7 cellular contexts compared by ENCODE assay signal in the genomic region with DNA sequence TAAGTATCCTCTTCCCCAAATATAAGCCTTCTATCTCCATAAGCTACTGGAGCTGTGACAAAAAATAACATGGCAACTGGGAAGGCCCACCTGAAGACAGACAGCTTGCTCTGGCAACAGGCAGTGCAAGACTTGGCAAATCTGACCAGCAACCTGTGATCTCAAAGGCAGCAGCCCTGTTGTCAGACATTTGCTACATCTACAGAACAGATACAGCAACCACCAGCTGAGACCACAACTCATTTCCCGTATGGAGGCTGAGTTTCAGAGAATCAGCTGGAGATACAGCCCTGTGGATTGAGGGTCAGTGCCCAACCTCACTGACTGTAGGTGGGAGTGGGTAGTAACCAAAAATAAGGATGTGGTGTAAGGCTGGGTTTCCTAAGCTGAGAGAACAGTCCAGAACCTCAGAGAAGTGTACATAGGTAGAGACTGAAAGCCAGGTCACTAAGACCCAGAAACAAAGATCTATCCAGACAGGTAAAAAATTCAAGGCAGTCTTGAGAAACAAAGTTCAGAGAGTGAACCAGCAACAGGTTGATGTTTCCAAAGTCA. TPM values are rescaled to one million over a fixed set of nuclear protein-coding genes. Genes with fewer than 3 reads are reported as not detected.
DNase-seq lines count a peak whose midpoint lies in the region; ATAC-seq and TF ChIP-seq lines count a peak whose summit lies in the region.
"Not testable (repeated sequence)": the region's sequence is repeated elsewhere in the genome, so short reads cannot be mapped to it uniquely, and the experiment has no call there.

No MANE protein-coding gene starts in this region.

- CTCF ChIA-PET in activated CD4-positive, alpha-beta T cell treated with anti-CD3 and anti-CD28 coated beads for 36 hours (lab: Charles Lee); activated CD8-positive, alpha-beta memory T cell treated with anti-CD3 and anti-CD28 coated beads, Interleukin-2, amount 10 ng/mL, durations not matched to agents 7 days and 5 days (lab: Charles Lee); naive thymus-derived CD4-positive, alpha-beta T cell (lab: Charles Lee): not testable (repeated sequence)

- POLR2A ChIA-PET in activated CD4-positive, alpha-beta T cell treated with anti-CD3 and anti-CD28 coated beads for 36 hours (lab: Charles Lee); naive thymus-derived CD4-positive, alpha-beta T cell (lab: Charles Lee): not testable (repeated sequence)

- TF ChIP-seq CTCF in DND-41 (IDR thresholded peaks at IDR 0.05; ENCODE audit: borderline replicate concordance, extremely low read depth, low read length, poor library complexity, severe bottlenecking), result not testable (repeated sequence)

- H3K4me3 ChIP-seq in DND-41 (ENCODE audit: low read depth in 1 of 2, low read length in 2 of 2); naive thymus-derived CD4-positive, alpha-beta T cell (ENCODE audit: low read length): not testable (repeated sequence)

- H3K4me1 Mint-ChIP-seq in activated CD4-positive, alpha-beta T cell treated with anti-CD3 and anti-CD28 coated beads for 36 hours; activated CD8-positive, alpha-beta memory T cell treated with anti-CD3 and anti-CD28 coated beads, Interleukin-2, amount 10 ng/mL, durations not matched to agents 7 days and 5 days; naive thymus-derived CD4-positive, alpha-beta T cell; stimulated activated memory B cell treated with anti-CD40 and anti-IgM and Interleukin-4, amounts not matched to agents 10 μg/mL and 1 μg/mL and 100 μg/mL, for 72 hours; stimulated activated naive CD8-positive, alpha-beta T cell treated with anti-CD3 and anti-CD28 coated beads, Interleukin-15, amount 100 ng/mL, for 72 hours: not testable (repeated sequence)

- not testable (repeated sequence) for H3K27me3 ChIP-seq in DND-41 (ENCODE audit: insufficient read depth, low read length, poor library complexity); naive thymus-derived CD4-positive, alpha-beta T cell (ENCODE audit: control insufficient read depth in 2 of 2, insufficient read depth in 2 of 2, low read length in 2 of 2)

- not testable (repeated sequence) for H3K9me3 ChIP-seq in DND-41 (ENCODE audit: insufficient read depth, low read length, severe bottlenecking); naive thymus-derived CD4-positive, alpha-beta T cell (ENCODE audit: control insufficient read depth in 2 of 3, low read length in 3 of 3)

- H3K9ac ChIP-seq in DND-41 (ENCODE audit: low read depth, low read length), result not testable (repeated sequence)

- H2AFZ ChIP-seq in DND-41 (ENCODE audit: low read depth, low read length), result not testable (repeated sequence)

- not testable (repeated sequence) for H3K9me3 Mint-ChIP-seq in activated CD4-positive, alpha-beta T cell treated with anti-CD3 and anti-CD28 coated beads for 36 hours (ENCODE audit: low read depth); activated CD8-positive, alpha-beta memory T cell treated with anti-CD3 and anti-CD28 coated beads, Interleukin-2, amount 10 ng/mL, durations not matched to agents 7 days and 5 days (ENCODE audit: low read depth); activated naive CD4-positive, alpha-beta T cell treated with anti-CD3 and anti-CD28 coated beads, Interleukin-2, amount 50 U/mL, for 72 hours; naive thymus-derived CD4-positive, alpha-beta T cell; stimulated activated memory B cell treated with anti-CD40 and anti-IgM and Interleukin-4, amounts not matched to agents 10 μg/mL and 1 μg/mL and 100 μg/mL, for 72 hours; stimulated activated naive CD8-positive, alpha-beta T cell treated with anti-CD3 and anti-CD28 coated beads, Interleukin-15, amount 100 ng/mL, for 72 hours

- intact Hi-C loops in activated CD4-positive, alpha-beta T cell treated with anti-CD3 and anti-CD28 coated beads for 36 hours (cut with DNase I, micrococcal nuclease); naive thymus-derived CD4-positive, alpha-beta T cell (cut with micrococcal nuclease): not testable (repeated sequence)

- H3K36me3 Mint-ChIP-seq in activated CD4-positive, alpha-beta T cell treated with anti-CD3 and anti-CD28 coated beads for 36 hours (ENCODE audit: low read depth); activated CD8-positive, alpha-beta memory T cell treated with anti-CD3 and anti-CD28 coated beads, Interleukin-2, amount 10 ng/mL, durations not matched to agents 7 days and 5 days; activated naive CD4-positive, alpha-beta T cell treated with anti-CD3 and anti-CD28 coated beads, Interleukin-2, amount 50 U/mL, for 72 hours; naive thymus-derived CD4-positive, alpha-beta T cell; stimulated activated memory B cell treated with anti-CD40 and anti-IgM and Interleukin-4, amounts not matched to agents 10 μg/mL and 1 μg/mL and 100 μg/mL, for 72 hours: not testable (repeated sequence)

- H3K36me3 ChIP-seq in DND-41 (ENCODE audit: insufficient read depth, low read length); naive thymus-derived CD4-positive, alpha-beta T cell (ENCODE audit: control insufficient read depth in 2 of 3, insufficient read depth in 3 of 3, low read length in 3 of 3): not testable (repeated sequence)

- H3K79me2 ChIP-seq in DND-41 (ENCODE audit: insufficient read depth, low read length), result not testable (repeated sequence)

- not testable (repeated sequence) for H3K4me1 ChIP-seq in DND-41 (ENCODE audit: insufficient read depth, low read length); naive thymus-derived CD4-positive, alpha-beta T cell (ENCODE audit: control insufficient read depth in 2 of 2, insufficient read depth in 2 of 2, low read length in 2 of 2)

- not testable (repeated sequence) for H3K27ac Mint-ChIP-seq in activated CD4-positive, alpha-beta T cell treated with anti-CD3 and anti-CD28 coated beads for 36 hours; activated CD8-positive, alpha-beta memory T cell treated with anti-CD3 and anti-CD28 coated beads, Interleukin-2, amount 10 ng/mL, durations not matched to agents 7 days and 5 days; activated naive CD4-positive, alpha-beta T cell treated with anti-CD3 and anti-CD28 coated beads, Interleukin-2, amount 50 U/mL, for 72 hours; naive thymus-derived CD4-positive, alpha-beta T cell; stimulated activated memory B cell treated with anti-CD40 and anti-IgM and Interleukin-4, amounts not matched to agents 10 μg/mL and 1 μg/mL and 100 μg/mL, for 72 hours; stimulated activated naive CD8-positive, alpha-beta T cell treated with anti-CD3 and anti-CD28 coated beads, Interleukin-15, amount 100 ng/mL, for 72 hours

- H3K27me3 Mint-ChIP-seq in activated CD4-positive, alpha-beta T cell treated with anti-CD3 and anti-CD28 coated beads for 36 hours; activated CD8-positive, alpha-beta memory T cell treated with anti-CD3 and anti-CD28 coated beads, Interleukin-2, amount 10 ng/mL, durations not matched to agents 7 days and 5 days; naive thymus-derived CD4-positive, alpha-beta T cell; stimulated activated memory B cell treated with anti-CD40 and anti-IgM and Interleukin-4, amounts not matched to agents 10 μg/mL and 1 μg/mL and 100 μg/mL, for 72 hours; stimulated activated naive CD8-positive, alpha-beta T cell treated with anti-CD3 and anti-CD28 coated beads, Interleukin-15, amount 100 ng/mL, for 72 hours: not testable (repeated sequence)

- H3K4me3 Mint-ChIP-seq in activated CD4-positive, alpha-beta T cell treated with anti-CD3 and anti-CD28 coated beads for 36 hours; activated CD8-positive, alpha-beta memory T cell treated with anti-CD3 and anti-CD28 coated beads, Interleukin-2, amount 10 ng/mL, durations not matched to agents 7 days and 5 days; naive thymus-derived CD4-positive, alpha-beta T cell; stimulated activated memory B cell treated with anti-CD40 and anti-IgM and Interleukin-4, amounts not matched to agents 10 μg/mL and 1 μg/mL and 100 μg/mL, for 72 hours; stimulated activated naive CD8-positive, alpha-beta T cell treated with anti-CD3 and anti-CD28 coated beads, Interleukin-15, amount 100 ng/mL, for 72 hours: not testable (repeated sequence)

- ATAC-seq in DND-41 (ENCODE audit: insufficient read depth, low read depth), result peak; percentile 66
- ATAC-seq in activated CD4-positive, alpha-beta T cell treated with anti-CD3 and anti-CD28 coated beads for 36 hours, result peak; percentile 49
- ATAC-seq in activated CD8-positive, alpha-beta memory T cell treated with anti-CD3 and anti-CD28 coated beads, Interleukin-2, amount 10 ng/mL, durations not matched to agents 7 days and 5 days, result peak; percentile 77
- peak; percentile 38 to 43 for ATAC-seq in activated naive CD4-positive, alpha-beta T cell treated with anti-CD3 and anti-CD28 coated beads, Interleukin-2, amount 50 U/mL, for 72 hours
- ATAC-seq in naive thymus-derived CD4-positive, alpha-beta T cell, result peak; percentile 32
- peak; percentile 44 for ATAC-seq in stimulated activated memory B cell treated with anti-CD40 and anti-IgM and Interleukin-4, amounts not matched to agents 10 μg/mL and 1 μg/mL and 100 μg/mL, for 72 hours
- ATAC-seq in stimulated activated naive CD8-positive, alpha-beta T cell treated with anti-CD3 and anti-CD28 coated beads, Interleukin-15, amount 100 ng/mL, for 72 hours, result peak; percentile 86

- H4K20me1 ChIP-seq in DND-41 (ENCODE audit: insufficient read depth, low read length), result not testable (repeated sequence)

- DNase-seq in DND-41; activated CD4-positive, alpha-beta T cell treated with anti-CD3 and anti-CD28 coated beads for 36 hours; activated CD8-positive, alpha-beta memory T cell treated with anti-CD3 and anti-CD28 coated beads, Interleukin-2, amount 10 ng/mL, durations not matched to agents 7 days and 5 days; activated naive CD4-positive, alpha-beta T cell treated with anti-CD3 and anti-CD28 coated beads, Interleukin-2, amount 50 U/mL, for 72 hours (ENCODE audit: low spot score in 2 of 2); naive thymus-derived CD4-positive, alpha-beta T cell; stimulated activated naive CD8-positive, alpha-beta T cell treated with anti-CD3 and anti-CD28 coated beads, Interleukin-15, amount 100 ng/mL, for 72 hours: not testable (repeated sequence)

- H3K4me2 ChIP-seq in DND-41 (ENCODE audit: insufficient read depth, low read length), result not testable (repeated sequence)

- not testable (repeated sequence) for H3K27ac ChIP-seq in DND-41 (ENCODE audit: low read length); naive thymus-derived CD4-positive, alpha-beta T cell (ENCODE audit: low read depth, low read length)

RNA-seq across cellular contexts. Expression of gene NUDT4B, which starts 31.5 kb away (rescaled TPM):
- under 1 TPM; 0.41 to 0.46 TPM for total RNA-seq in activated CD4-positive, alpha-beta T cell treated with anti-CD3 and anti-CD28 coated beads for 36 hours
- under 1 TPM in 1 of 2 experiments, not detected in 1; 0.84 TPM for total RNA-seq in activated CD8-positive, alpha-beta memory T cell treated with anti-CD3 and anti-CD28 coated beads, Interleukin-2, amount 10 ng/mL, durations not matched to agents 7 days and 5 days
- under 1 TPM in 1 of 2 donors, not detected in 1; 0.56 TPM for total RNA-seq in activated naive CD4-positive, alpha-beta T cell treated with anti-CD3 and anti-CD28 coated beads, Interleukin-2, amount 50 U/mL, for 72 hours
- under 1 TPM in 2 of 5 experiments, not detected in 3; 0.62 to 0.69 TPM for total RNA-seq in naive thymus-derived CD4-positive, alpha-beta T cell
- 10 to 100 TPM in 1 of 2 donors, 1 to 10 TPM in 1; 3.7 to 11.2 TPM for polyA plus RNA-seq in naive thymus-derived CD4-positive, alpha-beta T cell

Comparison
In these comparisons a context has a peak if more than half of its experiments do, and no peak if none do; other contexts are left out.
1. ATAC-seq: peak in every context shown above with its lines; median percentile 86 in stimulated activated naive CD8-positive, alpha-beta T cell treated with anti-CD3 and anti-CD28 coated beads, Interleukin-15, amount 100 ng/mL, for 72 hours; 77 in activated CD8-positive, alpha-beta memory T cell treated with anti-CD3 and anti-CD28 coated beads, Interleukin-2, amount 10 ng/mL, durations not matched to agents 7 days and 5 days; 66 in DND-41; 49 in activated CD4-positive, alpha-beta T cell treated with anti-CD3 and anti-CD28 coated beads for 36 hours; 44 in stimulated activated memory B cell treated with anti-CD40 and anti-IgM and Interleukin-4, amounts not matched to agents 10 μg/mL and 1 μg/mL and 100 μg/mL, for 72 hours; 40 in activated naive CD4-positive, alpha-beta T cell treated with anti-CD3 and anti-CD28 coated beads, Interleukin-2, amount 50 U/mL, for 72 hours; 32 in naive thymus-derived CD4-positive, alpha-beta T cell.